ENCODE assay signal across 8 cellular contexts in the genomic region with DNA sequence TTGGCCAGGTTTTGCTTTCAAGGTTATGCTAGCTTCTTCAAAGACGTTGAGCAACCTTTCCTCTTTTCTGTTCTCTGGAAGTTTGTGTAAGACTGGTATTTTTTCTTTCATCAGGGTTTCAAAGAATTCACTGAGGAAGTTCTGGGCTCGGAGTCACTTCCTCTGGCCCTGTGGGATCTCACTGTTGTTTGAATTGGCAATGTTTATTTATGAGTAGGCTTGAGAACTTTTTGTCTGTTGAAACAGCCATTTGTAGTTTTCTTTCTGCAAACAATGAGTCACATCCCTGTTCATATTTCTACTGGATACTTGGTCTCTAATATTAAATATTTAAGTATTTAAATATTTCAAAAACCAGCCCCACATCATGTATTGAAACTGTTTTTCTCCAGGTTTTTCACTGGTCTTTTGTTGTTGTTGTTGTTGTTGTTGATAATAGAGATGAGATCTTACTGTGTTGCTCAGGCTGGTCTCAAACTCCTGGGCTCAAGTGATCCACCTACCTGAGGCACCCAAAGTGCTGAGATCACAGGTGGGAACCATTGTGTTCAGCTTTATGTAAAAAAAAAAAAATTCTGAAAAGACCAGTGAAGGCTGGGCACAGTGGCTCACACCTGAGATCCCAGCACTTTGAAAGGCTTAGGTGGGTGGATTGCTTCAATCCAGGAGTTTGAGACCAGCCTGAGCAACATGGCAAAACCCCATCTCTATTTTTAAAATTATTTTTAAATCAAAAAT. TPM values are rescaled to one million over a fixed set of nuclear protein-coding genes. Genes with fewer than 3 reads are reported as not detected.
DNase-seq lines count a peak whose midpoint lies in the region; ATAC-seq, FAIRE-seq and TF ChIP-seq lines count a peak whose summit lies in the region.

No MANE protein-coding gene starts in this region.

- H3K79me2 ChIP-seq in H1 (ENCODE audit: control insufficient read depth in 1 of 2, insufficient read depth in 2 of 2, low read length in 2 of 2), result no peaks in the 10 kb centered on the region

- H3K4me2 ChIP-seq in H1 (ENCODE audit: insufficient read depth in 1 of 2, low read depth in 2 of 2, low read length in 2 of 2), result no peak overlapping the region

- no peak overlapping the region for H3K23ac ChIP-seq in H1 (ENCODE audit: insufficient read length)

- no peak overlapping the region for H3K14ac ChIP-seq in H1 (ENCODE audit: insufficient read length)

- TF ChIP-seq POLR2A in H1 (IDR thresholded peaks at IDR 0.05; ENCODE audit: control extremely low read depth in 1 of 2, low read depth in 2 of 2, low read length in 2 of 2), result no peak

- peak overlapping the region; percentile 13; the same call in 1 of the 2 replicates for H2AFZ ChIP-seq in H1 (ENCODE audit: low read length)

- DNase-seq in GM03348 (ENCODE audit: low spot score) (peak; percentile 86), RKO (ENCODE audit: low spot score) (peak; percentile 53), H1 (ENCODE audit: low read depth in 1 of 2, low spot score in 2 of 2) (no peak), mucosa of gallbladder (ENCODE audit: low spot score) (peak; percentile 43)
- no peak for DNase-seq in stimulated activated CD4-positive, alpha-beta T cell treated with anti-CD3 and anti-CD28 coated beads, Interleukin-4, amount 100 ng/mL, for 4 hours

- TF ChIP-seq EP300 in H1 (IDR thresholded peaks at IDR 0.05; ENCODE audit: borderline replicate concordance in 1 of 2, low read depth in 2 of 2, low read length in 2 of 2), result no peak

- no peaks in the 10 kb centered on the region for H4K20me1 ChIP-seq in H1 (replicated peaks in 1 of 2; ENCODE audit: control insufficient read depth in 1 of 2, insufficient read depth in 2 of 2, low read length in 2 of 2)

- H3K4ac ChIP-seq in H1 (replicated peaks; ENCODE audit: insufficient read length, low read depth, low read length), result no peak overlapping the region

- no peak for ATAC-seq in GM21360 (IDR thresholded peaks at IDR 0.05; ENCODE audit: unreplicated experiment)
- ATAC-seq in HG03196 (IDR thresholded peaks at IDR 0.05; ENCODE audit: unreplicated experiment), result no peak
- ATAC-seq in HG03342 (IDR thresholded peaks at IDR 0.05; ENCODE audit: unreplicated experiment), result no peak

- no peaks in the 10 kb centered on the region for H3K79me1 ChIP-seq in H1 (ENCODE audit: low read depth, low read length)

- H2AK5ac ChIP-seq in H1 (ENCODE audit: low read depth, low read length), result no peak overlapping the region

- no peak overlapping the region for H2BK15ac ChIP-seq in H1 (ENCODE audit: low read length)

- H2BK5ac ChIP-seq in H1 (ENCODE audit: low read depth, low read length), result no peak overlapping the region

- no peak overlapping the region for H3K9ac ChIP-seq in H1 (replicated peaks in 1 of 4; ENCODE audit: extremely low read depth in 1 of 4, low read depth in 3 of 4, low read length in 3 of 4)

- H4K5ac ChIP-seq in H1 (ENCODE audit: insufficient read length, low read depth, low read length), result no peak overlapping the region

- H3K27ac ChIP-seq in H1 (ENCODE audit: low read depth, low read length), result no peak overlapping the region

- H3K4me1 ChIP-seq in H1 (replicated peaks in 1 of 4; ENCODE audit: control insufficient read depth in 3 of 4, insufficient read depth in 4 of 4, low read length in 3 of 4), result peaks cover 0 to 5% (median under 1%) of the 10 kb centered on the region in 4 experiments; a peak in 1 of 7 replicates

- no peaks in the 10 kb centered on the region for H3K27me3 ChIP-seq in H1 (replicated peaks in 1 of 4; ENCODE audit: control insufficient read depth in 3 of 4, extremely low read depth in 1 of 4, insufficient read depth in 3 of 4, low read length in 3 of 4)

- CTCF ChIA-PET in H1 (lab: Charles Lee; ENCODE audit: partially characterized antibody), result interaction anchor here (1.0 to 3.2 kb wide), 4 partner anchors 19 to 35 kb away, joined by 3 to 17 read pairs (median 6); no protein-coding TSS in a partner anchor

- no peak overlapping the region for H4K8ac ChIP-seq in H1 (ENCODE audit: extremely low read depth, insufficient read depth, low read length)

- FAIRE-seq in H1 (lab: Jason Lieb, UNC), result no peak

- 69% methylated on average over 2 of the region's 2 CpGs; no CpG with 5 or more reads in 1 of the 2 experiments for WGBS in H1 (ENCODE audit: extremely low coverage in 1 of 2, insufficient coverage in 1 of 2, insufficient read length in 1 of 2, insufficient replicate concordance in 2 of 2, low coverage in 1 of 2, low lambda C conversion rate in 2 of 2, missing lambda C conversion rate in 1 of 2), 2 experiments

- no peak overlapping the region for H3K18ac ChIP-seq in H1 (ENCODE audit: extremely low read depth, low read length)

- H3K56ac ChIP-seq in H1 (replicated peaks; ENCODE audit: insufficient read length, low read depth, low read length), result no peak overlapping the region

- H2BK12ac ChIP-seq in H1 (ENCODE audit: low read depth, low read length), result no peak overlapping the region

- no peaks in the 10 kb centered on the region for H3K36me3 ChIP-seq in H1 (ENCODE audit: control insufficient read depth in 2 of 4, insufficient read depth in 4 of 4, low read length in 3 of 4)

- peak overlapping the region; percentile 39 for H2BK120ac ChIP-seq in H1 (replicated peaks; ENCODE audit: low read depth, low read length)

- TF ChIP-seq RAD21 in H1 (IDR thresholded peaks at IDR 0.05 in 1 of 2, conservative IDR thresholded peaks at IDR 0.05 in 1 of 2; ENCODE audit: low read depth in 2 of 2, low read length in 2 of 2), result no peak

- TF ChIP-seq CTCF in H1 (IDR thresholded peaks at IDR 0.05; ENCODE audit: control extremely low read depth in 1 of 3, insufficient read depth in 1 of 3, low read depth in 1 of 3, low read length in 3 of 3), result no peak

- no peak overlapping the region for H3K4me3 ChIP-seq in H1 (ENCODE audit: extremely low read depth in 1 of 4, insufficient read depth in 2 of 4, low read depth in 3 of 4, low read length in 4 of 4)

- no peak overlapping the region for H4K91ac ChIP-seq in H1 (replicated peaks; ENCODE audit: insufficient read length, low read length)

- H2BK20ac ChIP-seq in H1 (ENCODE audit: low read length), result no peak overlapping the region

- H3K9me3 ChIP-seq in H1 (ENCODE audit: insufficient read depth in 2 of 2, low read depth in 1 of 2, low read length in 1 of 2), result peaks cover 0 to 5% of the 10 kb centered on the region in 2 experiments; a peak in 2 of 4 replicates

- POLR2A ChIA-PET in H1 (lab: Charles Lee; ENCODE audit: partially characterized antibody), result no interaction called here

- H3K23me2 ChIP-seq in H1 (ENCODE audit: low read depth, low read length), result no peaks in the 10 kb centered on the region

TF ChIP-seq in H1, 55 proteins besides CTCF, POLR2A, EP300 and RAD21 (continues in another document):
- TF ChIP-seq SIN3A (conservative IDR thresholded peaks at IDR 0.05 in 1 of 2, IDR thresholded peaks at IDR 0.05 in 1 of 2; ENCODE audit: low read depth in 1 of 2, low read length in 2 of 2), result no peak
- no peak for TF ChIP-seq SP1 (IDR thresholded peaks at IDR 0.05; ENCODE audit: low read depth, low read length)
- TF ChIP-seq, protein P1, sequence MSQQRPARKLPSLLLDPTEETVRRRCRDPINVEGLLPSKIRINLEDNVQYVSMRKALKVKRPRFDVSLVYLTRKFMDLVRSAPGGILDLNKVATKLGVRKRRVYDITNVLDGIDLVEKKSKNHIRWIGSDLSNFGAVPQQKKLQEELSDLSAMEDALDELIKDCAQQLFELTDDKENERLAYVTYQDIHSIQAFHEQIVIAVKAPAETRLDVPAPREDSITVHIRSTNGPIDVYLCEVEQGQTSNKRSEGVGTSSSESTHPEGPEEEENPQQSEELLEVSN (IDR thresholded peaks at IDR 0.05), result no peak
- TF ChIP-seq TEAD4 (IDR thresholded peaks at IDR 0.05; ENCODE audit: low read depth, low read length), result no peak
- no peak for TF ChIP-seq BRCA1 (IDR thresholded peaks at IDR 0.05; ENCODE audit: low read depth, low read length)
- no peak for TF ChIP-seq HDAC2 (IDR thresholded peaks at IDR 0.05; ENCODE audit: borderline replicate concordance in 1 of 2, low read depth in 2 of 2, low read length in 2 of 2)
- no peak for TF ChIP-seq MAFK (IDR thresholded peaks at IDR 0.05; ENCODE audit: low read depth, low read length)
- no peak for TF ChIP-seq NRF1 (IDR thresholded peaks at IDR 0.05; ENCODE audit: low read depth, low read length)
- no peak for TF ChIP-seq GTF2F1 (IDR thresholded peaks at IDR 0.05; ENCODE audit: borderline replicate concordance, low read depth, low read length)
- no peak for TF ChIP-seq CREB1 (IDR thresholded peaks at IDR 0.05)
- TF ChIP-seq NANOG (IDR thresholded peaks at IDR 0.05; ENCODE audit: insufficient read depth, low read depth, low read length, poor library complexity, severe bottlenecking), result no peak
- no peak for TF ChIP-seq RFX5 (IDR thresholded peaks at IDR 0.05; ENCODE audit: borderline replicate concordance, low read depth, low read length)
- TF ChIP-seq TAF1 (IDR thresholded peaks at IDR 0.05; ENCODE audit: low read depth, low read length), result no peak
- TF ChIP-seq ASH2L (IDR thresholded peaks at IDR 0.05; ENCODE audit: low read length), result no peak

RNA-seq across cellular contexts. Expression of a gene that starts 26.9 kb away (rescaled TPM):
- total RNA-seq in H1 (2021; fragmentation: NEBNext Ultra II Directional; extraction: Animal tissue kit (Norgen Biotek cat#: 25700)), result 1.5 and 2.0 TPM in 2 replicates
- polyA plus RNA-seq in H1 (2011; rRNA removed), result 4.8 and 5.5 TPM in 2 replicates
- 1.8 TPM for polyA plus RNA-seq in H1 (2011; cell fraction: cytosol; rRNA removed)
- 7.8 TPM for polyA plus RNA-seq in H1 (2011; cell fraction: nucleus; rRNA removed)
- polyA plus RNA-seq in H1 (2012, experiment 1 of 2), result 1.5 to 3.7 TPM (median 2.7 TPM) in 4 replicates
- 1.7 TPM for polyA plus RNA-seq in H1 (2012, experiment 2 of 2)
- 4.0 TPM for polyA plus RNA-seq in H1 (2013, experiment 1 of 2)
- polyA plus RNA-seq in H1 (2013, experiment 2 of 2), result 3.1 TPM
- 1.9 and 2.0 TPM in 2 replicates for polyA minus RNA-seq in H1 (2011; rRNA and poly(A)+ RNA removed)
- polyA minus RNA-seq in H1 (2011; cell fraction: cytosol; rRNA and poly(A)+ RNA removed), result 1.4 TPM
- polyA minus RNA-seq in H1 (2011; cell fraction: nucleus; rRNA and poly(A)+ RNA removed), result 2.1 TPM
- 2.0 TPM for total RNA-seq in mucosa of gallbladder

RNA-seq across cellular contexts. Expression of a gene that starts 36.7 kb away (rescaled TPM):
- total RNA-seq in H1 (2021; fragmentation: NEBNext Ultra II Directional; extraction: Animal tissue kit (Norgen Biotek cat#: 25700)), result not detected in 2 replicates
- 0.05 and 0.24 TPM in 2 replicates for polyA plus RNA-seq in H1 (2011; rRNA removed)
- polyA plus RNA-seq in H1 (2011; cell fraction: cytosol; rRNA removed), result not detected
- 0.16 TPM for polyA plus RNA-seq in H1 (2011; cell fraction: nucleus; rRNA removed)
- not detected in 4 replicates for polyA plus RNA-seq in H1 (2012, experiment 1 of 2)
- polyA plus RNA-seq in H1 (2012, experiment 2 of 2), result not detected
- not detected for polyA plus RNA-seq in H1 (2013, experiment 1 of 2)
- polyA plus RNA-seq in H1 (2013, experiment 2 of 2), result not detected
- polyA minus RNA-seq in H1 (2011; rRNA and poly(A)+ RNA removed), result not detected in 2 replicates
- not detected for polyA minus RNA-seq in H1 (2011; cell fraction: cytosol; rRNA and poly(A)+ RNA removed)
- 0.10 TPM for polyA minus RNA-seq in H1 (2011; cell fraction: nucleus; rRNA and poly(A)+ RNA removed)
- 21.8 TPM for total RNA-seq in mucosa of gallbladder

Comparison
In these comparisons a context has a peak if more than half of its experiments do, and no peak if none do; other contexts are left out.
1. DNase-seq: peak in GM03348 (single experiment), RKO (single experiment) and mucosa of gallbladder (single experiment); none in H1 (0 of 2) and stimulated activated CD4-positive, alpha-beta T cell treated with anti-CD3 and anti-CD28 coated beads, Interleukin-4, amount 100 ng/mL, for 4 hours (0 of 2).
2. RNA of a gene that starts 36.7 kb away (total RNA-seq): 21.8 TPM in mucosa of gallbladder (single experiment); not detected in H1; every median in the first group is over 10 times any median in the second.